Comparison of ENCODE assay signal across 24 cellular contexts in genomic region chr2:215697496-215697895, GRCh38.
"Had no signal": no experiment of that assay in that cellular context is flagged by ENCODE, and none has a peak within 500 bp of the region (broad histone marks: within the 10 kb centered on the region; RNA-seq: fewer than 3 reads in every experiment).

No MANE protein-coding gene starts in this region.

- H3K9me3 ChIP-seq: ascending aorta, esophagus muscularis mucosa, gastrocnemius medialis, mucosa of descending colon, right lobe of liver, upper lobe of left lung, vagina had no signal

- H3K4me3 ChIP-seq: ascending aorta, esophagus muscularis mucosa, gastrocnemius medialis, mucosa of descending colon, right lobe of liver, skin epidermis, upper lobe of left lung, vagina had no signal

- H3K4me1 ChIP-seq: gastrocnemius medialis, vagina had no signal

- H3K27me3 ChIP-seq: ascending aorta, esophagus muscularis mucosa, gastrocnemius medialis, right lobe of liver, upper lobe of left lung, vagina had no signal

- H3K27ac ChIP-seq: ascending aorta, gastrocnemius medialis, right lobe of liver, upper lobe of left lung, vagina, VCaP had no signal

- DNase-seq: activated CD4-positive, alpha-beta T cell treated with anti-CD3 and anti-CD28 coated beads for 4 hours; activated CD4-positive, alpha-beta T cell treated with anti-CD3 and anti-CD28 coated beads, Interleukin-2, amount 50 U/mL, for 4 hours; activated effector memory CD4-positive, alpha-beta T cell treated with Interleukin-2 at 50 U/mL for 16 hours; activated naive CD4-positive, alpha-beta T cell treated with Interleukin-2 at 50 U/mL for 16 hours; activated T-cell treated with anti-CD3 and anti-CD28 coated beads for 4 hours; activated T-cell treated with anti-CD3 and anti-CD28 coated beads, Interleukin-2, amount 50 U/mL, for 72 hours; central memory CD4-positive, alpha-beta T cell; dermis blood vessel endothelial cell; effector CD4-positive, alpha-beta T cell; gastrocnemius medialis; head of caudate nucleus; mucosa of descending colon; right lobe of liver; stimulated activated CD4-positive, alpha-beta T cell treated with anti-CD3 and anti-CD28 coated beads, Interleukin-1b, Interleukin-23, amount 100 ng/mL, for 48 hours; stimulated activated CD4-positive, alpha-beta T cell treated with anti-CD3 and anti-CD28 coated beads, Interleukin-4, amount 100 ng/mL, for 4 hours; stimulated activated CD8-positive, alpha-beta memory T cell treated with anti-CD3 and anti-CD28 coated beads, Interleukin-4, amount 100 ng/mL, for 48 hours; stimulated activated naive CD8-positive, alpha-beta T cell treated with anti-CD3 and anti-CD28 coated beads, Interleukin-15, amount 100 ng/mL, for 72 hours; substantia nigra; upper lobe of left lung had no signal

- H3K36me3 ChIP-seq: ascending aorta, esophagus muscularis mucosa, gastrocnemius medialis, right lobe of liver, upper lobe of left lung, vagina had no signal
